Comparison of ENCODE assay signal across 8 cellular contexts in genomic region chr7:27179503-27180430, GRCh38. TPM values are rescaled to one million over a fixed set of nuclear protein-coding genes. Genes with fewer than 3 reads are reported as not detected.
A peak's percentile ranks its signal among the peaks of the same experiment; 100 is the strongest.
DNase-seq lines count a peak whose midpoint lies in the region; ATAC-seq and TF ChIP-seq lines count a peak whose summit lies in the region.

No MANE protein-coding gene starts in this region.

- peak; percentile 66 for TF ChIP-seq CTCF in coronary artery (IDR thresholded peaks at IDR 0.05)

- H3K4me3 Mint-ChIP-seq in activated CD4-positive, alpha-beta T cell treated with anti-CD3 and anti-CD28 coated beads for 36 hours, result no peak overlapping the region
- peak overlapping the region; percentile 31 for H3K4me3 Mint-ChIP-seq in stimulated activated memory B cell treated with anti-CD40 and anti-IgM and Interleukin-4, amounts not matched to agents 10 μg/mL and 1 μg/mL and 100 μg/mL, for 72 hours

- H3K27me3 Mint-ChIP-seq in activated CD4-positive, alpha-beta T cell treated with anti-CD3 and anti-CD28 coated beads for 36 hours, result peaks cover 51% of the 10 kb centered on the region
- peaks cover 94% of the 10 kb centered on the region for H3K27me3 Mint-ChIP-seq in stimulated activated memory B cell treated with anti-CD40 and anti-IgM and Interleukin-4, amounts not matched to agents 10 μg/mL and 1 μg/mL and 100 μg/mL, for 72 hours

- no peaks in the 10 kb centered on the region for H3K9me3 Mint-ChIP-seq in activated CD4-positive, alpha-beta T cell treated with anti-CD3 and anti-CD28 coated beads for 36 hours (ENCODE audit: low read depth)
- no peaks in the 10 kb centered on the region for H3K9me3 Mint-ChIP-seq in stimulated activated memory B cell treated with anti-CD40 and anti-IgM and Interleukin-4, amounts not matched to agents 10 μg/mL and 1 μg/mL and 100 μg/mL, for 72 hours

- CTCF ChIA-PET in activated CD4-positive, alpha-beta T cell treated with anti-CD3 and anti-CD28 coated beads for 36 hours (lab: Charles Lee), result interaction anchor here (0.6 to 2.3 kb wide), 36 partner anchors 9 to 1383 kb away, joined by 3 to 12 read pairs (median 4); partner anchors contain the start of gene EVX1

- peaks cover 10% of the 10 kb centered on the region for H3K4me1 Mint-ChIP-seq in activated CD4-positive, alpha-beta T cell treated with anti-CD3 and anti-CD28 coated beads for 36 hours
- H3K4me1 Mint-ChIP-seq in stimulated activated memory B cell treated with anti-CD40 and anti-IgM and Interleukin-4, amounts not matched to agents 10 μg/mL and 1 μg/mL and 100 μg/mL, for 72 hours, result peaks cover 26% of the 10 kb centered on the region

- POLR2A ChIA-PET in activated CD4-positive, alpha-beta T cell treated with anti-CD3 and anti-CD28 coated beads for 36 hours (lab: Charles Lee), result no interaction called here

- H3K27ac ChIP-seq in coronary artery, result no peak overlapping the region

- DNase-seq in DMS153 (lab: John Stamatoyannopoulos, UW), result peak; percentile 57
- peak; percentile 90 for DNase-seq in KBM-7
- DNase-seq in activated CD4-positive, alpha-beta T cell treated with anti-CD3 and anti-CD28 coated beads for 36 hours, result peak; percentile 81
- no peak for DNase-seq in coronary artery (ENCODE audit: low spot score)
- peak; percentile 67 to 73 for DNase-seq in lung microvascular endothelial cell (ENCODE audit: low read depth in 2 of 2)
- DNase-seq in SHP77 treated with DMSO at 0.1 percent for 48 hours (lab: John Stamatoyannopoulos, UW), result no peak

- peak; percentile 88 for ATAC-seq in activated CD4-positive, alpha-beta T cell treated with anti-CD3 and anti-CD28 coated beads for 36 hours
- ATAC-seq in stimulated activated memory B cell treated with anti-CD40 and anti-IgM and Interleukin-4, amounts not matched to agents 10 μg/mL and 1 μg/mL and 100 μg/mL, for 72 hours, result no peak
- ATAC-seq in HG03280 (IDR thresholded peaks at IDR 0.05; ENCODE audit: unreplicated experiment), result no peak

- H3K36me3 Mint-ChIP-seq in activated CD4-positive, alpha-beta T cell treated with anti-CD3 and anti-CD28 coated beads for 36 hours (ENCODE audit: low read depth), result no peaks in the 10 kb centered on the region
- H3K36me3 Mint-ChIP-seq in stimulated activated memory B cell treated with anti-CD40 and anti-IgM and Interleukin-4, amounts not matched to agents 10 μg/mL and 1 μg/mL and 100 μg/mL, for 72 hours, result no peaks in the 10 kb centered on the region

- no peak overlapping the region for H3K27ac Mint-ChIP-seq in activated CD4-positive, alpha-beta T cell treated with anti-CD3 and anti-CD28 coated beads for 36 hours
- H3K27ac Mint-ChIP-seq in stimulated activated memory B cell treated with anti-CD40 and anti-IgM and Interleukin-4, amounts not matched to agents 10 μg/mL and 1 μg/mL and 100 μg/mL, for 72 hours, result no peak overlapping the region

- in situ Hi-C loops in KBM-7 (cut with MboI; ENCODE audit: low pct_unique_long_range_greater_than_20kb, low sequenced_read_pairs), result loop anchor here (25.0 kb wide), 1 partner anchor 817 kb away; no protein-coding TSS in a partner anchor

- intact Hi-C loops in activated CD4-positive, alpha-beta T cell treated with anti-CD3 and anti-CD28 coated beads for 36 hours (cut with DNase I, micrococcal nuclease), result no loop called here

- H3K4me3 ChIP-seq in coronary artery, result peak overlapping the region; percentile 45

RNA-seq across cellular contexts. Expression of gene HOXA11, which starts 5.3 kb away (rescaled TPM):
- total RNA-seq in activated CD4-positive, alpha-beta T cell treated with anti-CD3 and anti-CD28 coated beads for 36 hours, result not detected
- 0.22 TPM in 1 of 2 replicates, not detected in the other for total RNA-seq in lung microvascular endothelial cell

RNA-seq across cellular contexts. Expression of gene HOXA10, which starts 5.6 kb away (rescaled TPM):
- not detected for total RNA-seq in activated CD4-positive, alpha-beta T cell treated with anti-CD3 and anti-CD28 coated beads for 36 hours
- under 0.01 and 2.0 TPM in 2 replicates for total RNA-seq in lung microvascular endothelial cell

RNA-seq across cellular contexts. Expression of gene HOXA9, which starts 14.4 kb away (rescaled TPM):
- not detected for total RNA-seq in activated CD4-positive, alpha-beta T cell treated with anti-CD3 and anti-CD28 coated beads for 36 hours
- 2.0 and 3.9 TPM in 2 replicates for total RNA-seq in lung microvascular endothelial cell

RNA-seq across cellular contexts. Expression of gene HOXA13, which starts 20.1 kb away (rescaled TPM):
- not detected for total RNA-seq in activated CD4-positive, alpha-beta T cell treated with anti-CD3 and anti-CD28 coated beads for 36 hours
- not detected in 2 replicates for total RNA-seq in lung microvascular endothelial cell

RNA-seq across cellular contexts. Expression of gene HOXA7, which starts 23.3 kb away (rescaled TPM):
- not detected for total RNA-seq in activated CD4-positive, alpha-beta T cell treated with anti-CD3 and anti-CD28 coated beads for 36 hours
- total RNA-seq in lung microvascular endothelial cell, result 1.5 and 1.8 TPM in 2 replicates

Comparison
In these comparisons a context has a peak if more than half of its experiments do, and no peak if none do; other contexts are left out.
1. DNase-seq: peak in DMS153 (single experiment), KBM-7 (single experiment), activated CD4-positive, alpha-beta T cell treated with anti-CD3 and anti-CD28 coated beads for 36 hours (single experiment) and lung microvascular endothelial cell (2 of 2); none in coronary artery (single experiment) and SHP77 treated with DMSO at 0.1 percent for 48 hours (single experiment).